Comparison of ENCODE assay signal across 1 cellular context in genomic region chr1:186112280-186112679, GRCh38.
TF ChIP-seq lines count a peak whose summit lies in the region.

No MANE protein-coding gene starts in this region.

TF ChIP-seq in K562, 482 proteins besides CTCF, POLR2A, EP300 and RAD21 (continued from another document and continues in another):
- no peak for TF ChIP-seq NFYB (IDR thresholded peaks at IDR 0.05; ENCODE audit: extremely low read depth, insufficient read length)
- no peak for TF ChIP-seq SETDB1 (IDR thresholded peaks at IDR 0.05; ENCODE audit: low read length)
- TF ChIP-seq ESRRB (CRISPR knock-in tag; IDR thresholded peaks at IDR 0.05; ENCODE audit: borderline replicate concordance) = no peak
- TF ChIP-seq FUS (optimal IDR thresholded peaks at IDR 0.05; ENCODE audit: low read depth, low read length) = no peak
- no peak for TF ChIP-seq WHSC1 (IDR thresholded peaks at IDR 0.05; ENCODE audit: low read length)
- no peak for TF ChIP-seq XRCC5 (IDR thresholded peaks at IDR 0.05; ENCODE audit: low read depth, low read length)
- no peak for TF ChIP-seq THRAP3 (IDR thresholded peaks at IDR 0.05; ENCODE audit: borderline replicate concordance)
- peak; percentile 70 for TF ChIP-seq CREM (IDR thresholded peaks at IDR 0.05; ENCODE audit: low read depth)
- TF ChIP-seq HNRNPL (IDR thresholded peaks at IDR 0.05; ENCODE audit: low read depth, low read length) = no peak
- peak; percentile 100 for TF ChIP-seq STAT5A (IDR thresholded peaks at IDR 0.05; ENCODE audit: borderline replicate concordance, low read length)
- TF ChIP-seq ZBTB5 (IDR thresholded peaks at IDR 0.05) = no peak
- TF ChIP-seq NFE2 (IDR thresholded peaks at IDR 0.05; ENCODE audit: low read depth) = peak; percentile 69
- TF ChIP-seq AFF1 (IDR thresholded peaks at IDR 0.05; ENCODE audit: low read depth in 1 of 2, partially characterized antibody in 2 of 2) = peak in 1 of 2 experiments; percentile 85
- TF ChIP-seq ILF3 (IDR thresholded peaks at IDR 0.05; ENCODE audit: borderline replicate concordance) = no peak
- no peak for TF ChIP-seq ZBED1 (IDR thresholded peaks at IDR 0.05)
- TF ChIP-seq TAF1 (IDR thresholded peaks at IDR 0.05; ENCODE audit: control insufficient read depth, extremely low read depth, insufficient read depth, low read length, severe bottlenecking) = peak; percentile 26
- no peak for TF ChIP-seq ATF1 (CRISPR knock-in tag; IDR thresholded peaks at IDR 0.05)
- peak; percentile 60 for TF ChIP-seq ATF1 (tag; IDR thresholded peaks at IDR 0.05)
- TF ChIP-seq ZEB2 (IDR thresholded peaks at IDR 0.05) = peak; percentile 93
- no peak for TF ChIP-seq POU5F1 (IDR thresholded peaks at IDR 0.05; ENCODE audit: borderline replicate concordance, low read depth, low read length, partially characterized antibody)
- TF ChIP-seq RBM25 (IDR thresholded peaks at IDR 0.05; ENCODE audit: low read depth, low read length, severe bottlenecking) = no peak
- peak; percentile 17; the same call in 1 of the 2 replicates for TF ChIP-seq MAFK (IDR thresholded peaks at IDR 0.05; ENCODE audit: low read length)
- TF ChIP-seq, protein P1, sequence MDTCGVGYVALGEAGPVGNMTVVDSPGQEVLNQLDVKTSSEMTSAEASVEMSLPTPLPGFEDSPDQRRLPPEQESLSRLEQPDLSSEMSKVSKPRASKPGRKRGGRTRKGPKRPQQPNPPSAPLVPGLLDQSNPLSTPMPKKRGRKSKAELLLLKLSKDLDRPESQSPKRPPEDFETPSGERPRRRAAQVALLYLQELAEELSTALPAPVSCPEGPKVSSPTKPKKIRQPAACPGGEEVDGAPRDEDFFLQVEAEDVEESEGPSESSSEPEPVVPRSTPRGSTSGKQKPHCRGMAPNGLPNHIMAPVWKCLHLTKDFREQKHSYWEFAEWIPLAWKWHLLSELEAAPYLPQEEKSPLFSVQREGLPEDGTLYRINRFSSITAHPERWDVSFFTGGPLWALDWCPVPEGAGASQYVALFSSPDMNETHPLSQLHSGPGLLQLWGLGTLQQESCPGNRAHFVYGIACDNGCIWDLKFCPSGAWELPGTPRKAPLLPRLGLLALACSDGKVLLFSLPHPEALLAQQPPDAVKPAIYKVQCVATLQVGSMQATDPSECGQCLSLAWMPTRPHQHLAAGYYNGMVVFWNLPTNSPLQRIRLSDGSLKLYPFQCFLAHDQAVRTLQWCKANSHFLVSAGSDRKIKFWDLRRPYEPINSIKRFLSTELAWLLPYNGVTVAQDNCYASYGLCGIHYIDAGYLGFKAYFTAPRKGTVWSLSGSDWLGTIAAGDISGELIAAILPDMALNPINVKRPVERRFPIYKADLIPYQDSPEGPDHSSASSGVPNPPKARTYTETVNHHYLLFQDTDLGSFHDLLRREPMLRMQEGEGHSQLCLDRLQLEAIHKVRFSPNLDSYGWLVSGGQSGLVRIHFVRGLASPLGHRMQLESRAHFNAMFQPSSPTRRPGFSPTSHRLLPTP (IDR thresholded peaks at IDR 0.05; ENCODE audit: borderline replicate concordance, extremely low read depth, insufficient read length) = no peak
- TF ChIP-seq ZBTB26 (CRISPR knock-in tag; IDR thresholded peaks at IDR 0.05) = no peak
- TF ChIP-seq ZNF696 (CRISPR knock-in tag; conservative IDR thresholded peaks at IDR 0.05) = no peak
- TF ChIP-seq ZNF79 (CRISPR knock-in tag; IDR thresholded peaks at IDR 0.05; ENCODE audit: low read depth) = no peak
- TF ChIP-seq CBX2 (IDR thresholded peaks at IDR 0.05; ENCODE audit: insufficient read depth, low read length, poor library complexity, severe bottlenecking) = no peak
- peak; percentile 67 for TF ChIP-seq DACH1 (IDR thresholded peaks at IDR 0.05; ENCODE audit: partially characterized antibody)
- TF ChIP-seq ZNF318 (IDR thresholded peaks at IDR 0.05; ENCODE audit: borderline replicate concordance in 1 of 2, low read depth in 1 of 2) = 0 out of 4 replicates have a peak, but pooled peaks of 1 of the 2 experiments have one; percentile 49
- TF ChIP-seq ZNF717 (CRISPR knock-in tag; IDR thresholded peaks at IDR 0.05) = no peak
- peak; percentile 69; the same call in 1 of the 2 replicates for TF ChIP-seq EHMT2 (IDR thresholded peaks at IDR 0.05)
- TF ChIP-seq KDM5B (IDR thresholded peaks at IDR 0.05; ENCODE audit: insufficient replicate concordance, low read depth, low read length) = no peak
- TF ChIP-seq KHSRP (IDR thresholded peaks at IDR 0.05) = peak; percentile 19; the same call in 1 of the 2 replicates
- TF ChIP-seq MYC (IDR thresholded peaks at IDR 0.05; ENCODE audit: low read depth, low read length) = peak; percentile 32; the same call in 1 of the 2 replicates
- TF ChIP-seq MYC (CRISPR knock-in tag; IDR thresholded peaks at IDR 0.05; ENCODE audit: borderline replicate concordance, low read depth) = no peak
- TF ChIP-seq SMAD1 (IDR thresholded peaks at IDR 0.05; ENCODE audit: low read depth, low read length, partially characterized antibody) = no peak
- no peak for TF ChIP-seq SAFB2 (IDR thresholded peaks at IDR 0.05; ENCODE audit: borderline replicate concordance, low read depth, low read length, severe bottlenecking)
- TF ChIP-seq ZNF644 (tag; IDR thresholded peaks at IDR 0.05; ENCODE audit: low read depth) = peak; percentile 85; the same call in 1 of the 2 replicates
- TF ChIP-seq ZNF24 (IDR thresholded peaks at IDR 0.05) = peak; percentile 89
- TF ChIP-seq MCM2 (IDR thresholded peaks at IDR 0.05; ENCODE audit: low read depth) = no peak
- TF ChIP-seq RAD51 (IDR thresholded peaks at IDR 0.05; ENCODE audit: borderline replicate concordance, low read depth) = peak; percentile 74; the same call in 1 of the 2 replicates
- 0 out of 4 replicates have a peak, but pooled peaks of 1 of the 2 experiments have one; percentile 29 for TF ChIP-seq ETV6 (IDR thresholded peaks at IDR 0.05; ENCODE audit: borderline replicate concordance in 1 of 2, low read depth in 2 of 2, low read length in 1 of 2)
- no peak for TF ChIP-seq ETV6 (CRISPR knock-in tag; IDR thresholded peaks at IDR 0.05; ENCODE audit: borderline replicate concordance)
- no peak for TF ChIP-seq ZC3H8 (IDR thresholded peaks at IDR 0.05)
- TF ChIP-seq PHB2 (IDR thresholded peaks at IDR 0.05; ENCODE audit: low read depth) = peak; percentile 84
- TF ChIP-seq CREBBP (IDR thresholded peaks at IDR 0.05; ENCODE audit: low read depth, low read length) = no peak
- TF ChIP-seq, protein P2, sequence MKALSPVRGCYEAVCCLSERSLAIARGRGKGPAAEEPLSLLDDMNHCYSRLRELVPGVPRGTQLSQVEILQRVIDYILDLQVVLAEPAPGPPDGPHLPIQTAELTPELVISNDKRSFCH (CRISPR knock-in tag; IDR thresholded peaks at IDR 0.05) = no peak
- TF ChIP-seq, protein P2 (tag; IDR thresholded peaks at IDR 0.05) = peak; percentile 81
- TF ChIP-seq PCBP2 (IDR thresholded peaks at IDR 0.05; ENCODE audit: low read depth, low read length, poor library complexity, severe bottlenecking) = no peak
- TF ChIP-seq FOSL1 (tag; conservative IDR thresholded peaks at IDR 0.05) = peak; percentile 92
